In genomic region chr5:66655395-66656324, GRCh38 we compare ENCODE assay signal across 2 cellular contexts.
TF ChIP-seq lines count a peak whose summit lies in the region.

No MANE protein-coding gene starts in this region.

TF ChIP-seq in liver, 16 proteins besides CTCF, POLR2A, EP300 and RAD21:
- peak; percentile 18 for TF ChIP-seq YY1 (IDR thresholded peaks at IDR 0.05)
- peak in 1 of 2 donors; percentile 58 for TF ChIP-seq RXRA (IDR thresholded peaks at IDR 0.05)
- TF ChIP-seq, protein P1, sequence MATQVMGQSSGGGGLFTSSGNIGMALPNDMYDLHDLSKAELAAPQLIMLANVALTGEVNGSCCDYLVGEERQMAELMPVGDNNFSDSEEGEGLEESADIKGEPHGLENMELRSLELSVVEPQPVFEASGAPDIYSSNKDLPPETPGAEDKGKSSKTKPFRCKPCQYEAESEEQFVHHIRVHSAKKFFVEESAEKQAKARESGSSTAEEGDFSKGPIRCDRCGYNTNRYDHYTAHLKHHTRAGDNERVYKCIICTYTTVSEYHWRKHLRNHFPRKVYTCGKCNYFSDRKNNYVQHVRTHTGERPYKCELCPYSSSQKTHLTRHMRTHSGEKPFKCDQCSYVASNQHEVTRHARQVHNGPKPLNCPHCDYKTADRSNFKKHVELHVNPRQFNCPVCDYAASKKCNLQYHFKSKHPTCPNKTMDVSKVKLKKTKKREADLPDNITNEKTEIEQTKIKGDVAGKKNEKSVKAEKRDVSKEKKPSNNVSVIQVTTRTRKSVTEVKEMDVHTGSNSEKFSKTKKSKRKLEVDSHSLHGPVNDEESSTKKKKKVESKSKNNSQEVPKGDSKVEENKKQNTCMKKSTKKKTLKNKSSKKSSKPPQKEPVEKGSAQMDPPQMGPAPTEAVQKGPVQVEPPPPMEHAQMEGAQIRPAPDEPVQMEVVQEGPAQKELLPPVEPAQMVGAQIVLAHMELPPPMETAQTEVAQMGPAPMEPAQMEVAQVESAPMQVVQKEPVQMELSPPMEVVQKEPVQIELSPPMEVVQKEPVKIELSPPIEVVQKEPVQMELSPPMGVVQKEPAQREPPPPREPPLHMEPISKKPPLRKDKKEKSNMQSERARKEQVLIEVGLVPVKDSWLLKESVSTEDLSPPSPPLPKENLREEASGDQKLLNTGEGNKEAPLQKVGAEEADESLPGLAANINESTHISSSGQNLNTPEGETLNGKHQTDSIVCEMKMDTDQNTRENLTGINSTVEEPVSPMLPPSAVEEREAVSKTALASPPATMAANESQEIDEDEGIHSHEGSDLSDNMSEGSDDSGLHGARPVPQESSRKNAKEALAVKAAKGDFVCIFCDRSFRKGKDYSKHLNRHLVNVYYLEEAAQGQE (IDR thresholded peaks at IDR 0.05) = no peak
- TF ChIP-seq HNF4A (conservative IDR thresholded peaks at IDR 0.05) = peak in 1 of 2 donors; percentile 38
- no peak for TF ChIP-seq FOXA1 (IDR thresholded peaks at IDR 0.05)
- peak; percentile 9 for TF ChIP-seq MAX (IDR thresholded peaks at IDR 0.05)

TF ChIP-seq in HepG2, 621 proteins besides CTCF, POLR2A, EP300 and RAD21:
- TF ChIP-seq ZNF672 (CRISPR knock-in tag; IDR thresholded peaks at IDR 0.05) (no peak), FOXO4 (CRISPR knock-in tag; conservative IDR thresholded peaks at IDR 0.05) (no peak), ZNF160 (CRISPR knock-in tag; IDR thresholded peaks at IDR 0.05) (no peak), FOXK2 (IDR thresholded peaks at IDR 0.05) (no peak), SOX5 (CRISPR knock-in tag; IDR thresholded peaks at IDR 0.05; ENCODE audit: borderline replicate concordance) (no peak), DR1 (CRISPR knock-in tag; IDR thresholded peaks at IDR 0.05) (no peak), ZBTB8A (CRISPR knock-in tag; IDR thresholded peaks at IDR 0.05; ENCODE audit: borderline replicate concordance, low read depth) (no peak), ZZZ3 (CRISPR knock-in tag; IDR thresholded peaks at IDR 0.05; ENCODE audit: borderline replicate concordance) (no peak), HNRNPLL (IDR thresholded peaks at IDR 0.05; ENCODE audit: low read depth, low read length, poor library complexity, severe bottlenecking) (no peak)
- TF ChIP-seq, protein P2, sequence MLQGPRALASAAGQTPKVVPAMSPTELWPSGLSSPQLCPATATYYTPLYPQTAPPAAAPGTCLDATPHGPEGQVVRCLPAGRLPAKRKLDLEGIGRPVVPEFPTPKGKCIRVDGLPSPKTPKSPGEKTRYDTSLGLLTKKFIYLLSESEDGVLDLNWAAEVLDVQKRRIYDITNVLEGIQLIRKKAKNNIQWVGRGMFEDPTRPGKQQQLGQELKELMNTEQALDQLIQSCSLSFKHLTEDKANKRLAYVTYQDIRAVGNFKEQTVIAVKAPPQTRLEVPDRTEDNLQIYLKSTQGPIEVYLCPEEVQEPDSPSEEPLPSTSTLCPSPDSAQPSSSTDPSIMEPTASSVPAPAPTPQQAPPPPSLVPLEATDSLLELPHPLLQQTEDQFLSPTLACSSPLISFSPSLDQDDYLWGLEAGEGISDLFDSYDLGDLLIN (CRISPR knock-in tag; IDR thresholded peaks at IDR 0.05; ENCODE audit: borderline replicate concordance) = no peak
- TF ChIP-seq, protein P3, sequence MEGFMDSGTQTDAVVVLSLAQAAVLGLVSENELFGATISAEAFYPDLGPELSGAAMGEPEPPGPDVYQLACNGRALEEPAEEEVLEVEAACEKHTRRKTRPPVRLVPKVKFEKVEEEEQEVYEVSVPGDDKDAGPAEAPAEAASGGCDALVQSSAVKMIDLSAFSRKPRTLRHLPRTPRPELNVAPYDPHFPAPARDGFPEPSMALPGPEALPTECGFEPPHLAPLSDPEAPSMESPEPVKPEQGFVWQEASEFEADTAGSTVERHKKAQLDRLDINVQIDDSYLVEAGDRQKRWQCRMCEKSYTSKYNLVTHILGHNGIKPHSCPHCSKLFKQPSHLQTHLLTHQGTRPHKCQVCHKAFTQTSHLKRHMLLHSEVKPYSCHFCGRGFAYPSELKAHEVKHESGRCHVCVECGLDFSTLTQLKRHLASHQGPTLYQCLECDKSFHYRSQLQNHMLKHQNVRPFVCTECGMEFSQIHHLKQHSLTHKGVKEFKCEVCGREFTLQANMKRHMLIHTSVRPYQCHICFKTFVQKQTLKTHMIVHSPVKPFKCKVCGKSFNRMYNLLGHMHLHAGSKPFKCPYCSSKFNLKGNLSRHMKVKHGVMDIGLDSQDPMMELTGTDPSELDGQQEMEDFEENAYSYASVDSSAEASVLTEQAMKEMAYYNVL (CRISPR knock-in tag; IDR thresholded peaks at IDR 0.05; ENCODE audit: borderline replicate concordance) = no peak
TF ChIP-seq in HepG2: peak in this region for 0.
